In the genomic region with DNA sequence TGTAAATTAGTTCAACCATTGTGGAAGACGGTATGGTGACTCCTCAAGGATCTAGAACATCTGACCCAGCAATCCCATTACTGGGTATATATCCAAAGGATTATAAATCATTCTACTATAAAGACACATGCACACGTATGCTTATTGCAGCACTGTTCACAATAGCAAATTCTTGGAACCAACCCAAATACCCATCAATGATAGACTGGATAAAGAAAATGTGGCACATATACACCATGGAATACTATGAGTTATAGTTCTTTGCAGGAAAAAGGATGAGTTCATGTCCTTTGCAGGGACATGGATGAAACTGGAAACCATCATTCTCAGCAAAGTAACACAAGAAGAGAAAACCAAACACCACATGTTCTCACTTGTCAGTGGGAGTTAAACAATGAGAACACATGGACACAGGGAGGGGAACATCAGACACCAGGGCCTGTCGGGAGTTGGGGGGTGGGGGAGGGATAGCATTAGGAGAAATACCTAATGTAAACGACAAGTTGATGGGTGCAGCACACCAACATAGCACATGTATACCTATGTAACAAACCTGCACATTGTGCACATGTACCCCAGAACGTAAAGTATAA, we compare ENCODE assay signal across 6 cellular contexts. TPM values are rescaled to one million over a fixed set of nuclear protein-coding genes. Genes with fewer than 3 reads are reported as not detected.
"Had no signal": no experiment of that assay in that cellular context is flagged by ENCODE, and none has a peak within 500 bp of the region (broad histone marks: within the 10 kb centered on the region; RNA-seq: fewer than 3 reads in every experiment).

No MANE protein-coding gene starts in this region.

RNA-seq across cellular contexts. Expression of a gene that starts 28.5 kb away (rescaled TPM):
- total RNA-seq: activated CD4-positive, alpha-beta memory T cell treated with anti-CD3 and anti-CD28 coated beads, Interleukin-2, amount 10 ng/mL, durations not matched to agents 7 days and 5 days; activated CD8-positive, alpha-beta memory T cell treated with anti-CD3 and anti-CD28 coated beads, Interleukin-2, amount 10 ng/mL, durations not matched to agents 7 days and 5 days; bronchial epithelial cell; NCI-H460; PC-9; Right ventricle myocardium superior had no signal
